ENCODE assay signal across 19 cellular contexts in the genomic region with DNA sequence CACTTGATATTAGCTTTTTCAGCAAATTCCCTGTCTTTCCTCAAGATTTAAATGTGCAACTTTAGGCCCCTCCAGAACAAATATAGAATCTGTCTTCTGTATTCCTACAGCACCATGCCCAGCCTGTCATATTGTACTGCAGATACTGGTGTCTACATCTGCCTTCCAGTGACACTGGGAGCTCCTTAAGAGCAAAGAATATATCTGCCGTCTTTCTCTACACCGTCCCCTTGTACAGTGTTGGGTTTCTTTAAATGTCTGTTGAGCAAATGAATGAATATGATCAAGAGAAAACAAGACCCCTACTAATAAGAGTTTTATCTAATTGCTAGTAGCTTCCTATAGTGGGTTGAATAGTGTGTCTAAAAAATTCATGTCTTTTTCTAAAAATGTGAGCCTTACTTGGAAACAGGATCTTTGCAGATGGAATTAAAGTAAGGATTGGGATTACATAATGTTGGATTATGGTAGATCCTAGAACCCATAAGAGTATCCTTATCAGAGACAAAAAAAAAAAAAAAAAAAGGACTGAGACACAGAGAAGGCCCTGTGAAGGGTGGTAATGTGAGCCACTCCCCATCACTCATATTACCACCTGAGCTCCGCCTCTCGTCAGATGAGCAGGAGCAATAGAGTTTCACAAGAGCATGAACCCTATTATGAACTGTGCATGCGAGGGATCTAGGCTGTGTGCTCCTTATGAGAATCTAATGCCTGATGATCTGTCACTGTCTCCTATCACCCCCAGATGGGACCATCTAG.
A peak's percentile ranks its signal among the peaks of the same experiment; 100 is the strongest.
DNase-seq lines count a peak whose midpoint lies in the region; ATAC-seq, FAIRE-seq and TF ChIP-seq lines count a peak whose summit lies in the region.
"Had no signal": no experiment of that assay in that cellular context is flagged by ENCODE, and none has a peak within 500 bp of the region (broad histone marks: within the 10 kb centered on the region; RNA-seq: fewer than 3 reads in every experiment).

No MANE protein-coding gene starts in this region.

- no peak for ATAC-seq in CD4-positive, CD25-positive, alpha-beta regulatory T cell (ENCODE audit: low read depth in 2 of 2)
- ATAC-seq in K562: peak; percentile 71
- no peak for ATAC-seq in activated CD8-positive, alpha-beta T cell treated with anti-CD3 and anti-CD28 coated beads, Interleukin-2, amount 10 ng/mL, durations not matched to agents 7 days and 5 days
- ATAC-seq: A549; CD8-positive, alpha-beta T cell; GM23338 had no signal

- in situ Hi-C loops in K562 (cut with MboI): no loop called here

- peaks cover 9 to 31% (median 25%) of the 10 kb centered on the region in 4 donors for H3K4me1 Mint-ChIP-seq in CD4-positive, CD25-positive, alpha-beta regulatory T cell
- no peaks in the 10 kb centered on the region for H3K4me1 Mint-ChIP-seq in activated CD8-positive, alpha-beta T cell treated with anti-CD3 and anti-CD28 coated beads, Interleukin-2, amount 10 ng/mL, durations not matched to agents 7 days and 5 days (ENCODE audit: low read depth)
- H3K4me1 Mint-ChIP-seq: GM23338 had no signal

- H3K27ac ChIP-seq in CD4-positive, CD25-positive, alpha-beta regulatory T cell (ENCODE audit: insufficient read depth, low read length, poor library complexity, severe bottlenecking): no peak overlapping the region
- no peak overlapping the region for H3K27ac ChIP-seq in HEK293 (ENCODE audit: extremely low read depth, low read depth, low read length)
- H3K27ac ChIP-seq in K562 (ENCODE audit: extremely low read depth, low read depth, low read length): no peak overlapping the region
- H3K27ac ChIP-seq: A549 had no signal

- no peaks in the 10 kb centered on the region for H3K27me3 ChIP-seq in CD4-positive, CD25-positive, alpha-beta regulatory T cell (ENCODE audit: control insufficient read depth, insufficient read depth, low read length)
- H3K27me3 ChIP-seq in K562 (ENCODE audit: control insufficient read depth in 2 of 2, insufficient read depth in 2 of 2, low read length in 2 of 2): no peaks in the 10 kb centered on the region

- H3K79me2 ChIP-seq in K562 (ENCODE audit: control insufficient read depth, insufficient read depth, low read length): peaks cover 85% of the 10 kb centered on the region

- peak overlapping the region in 2 of 3 donors; percentile 9 to 45 for H3K27ac Mint-ChIP-seq in CD4-positive, CD25-positive, alpha-beta regulatory T cell
- H3K27ac Mint-ChIP-seq in activated CD8-positive, alpha-beta T cell treated with anti-CD3 and anti-CD28 coated beads, Interleukin-2, amount 10 ng/mL, durations not matched to agents 7 days and 5 days: no peak overlapping the region
- H3K27ac Mint-ChIP-seq: CD8-positive, alpha-beta T cell; GM23338 had no signal

- CTCF ChIA-PET in HEK293 (lab: Yijun Ruan, JAX): interaction anchor here (0.6 to 1.1 kb wide), 2 partner anchors 57 to 605 kb away, joined by 3 to 4 read pairs; no protein-coding TSS in a partner anchor
- CTCF ChIA-PET in K562 (lab: Yijun Ruan, JAX; ENCODE audit: low intra/inter-chr PET ratio): no interaction called here
- CTCF ChIA-PET in activated CD8-positive, alpha-beta T cell treated with anti-CD3 and anti-CD28 coated beads, Interleukin-2, amount 10 ng/mL, durations not matched to agents 7 days and 5 days (lab: Charles Lee): no interaction called here

- TF ChIP-seq RAD21 in K562 (CRISPR knock-in tag; conservative IDR thresholded peaks at IDR 0.05 in 1 of 2, IDR thresholded peaks at IDR 0.05 in 1 of 2): no peak

- no peak overlapping the region for H3K4me3 ChIP-seq in CD4-positive, CD25-positive, alpha-beta regulatory T cell (ENCODE audit: low read depth, low read length)
- H3K4me3 ChIP-seq in HEK293 (ENCODE audit: low read depth, low read length): no peak overlapping the region
- H3K4me3 ChIP-seq in K562: no peak overlapping the region
- H3K4me3 ChIP-seq: A549, GM23338, HAP-1 had no signal

- no peak for TF ChIP-seq CTCF in HEK293 (tag by site-specific recombination; IDR thresholded peaks at IDR 0.05)
- TF ChIP-seq CTCF in K562 (IDR thresholded peaks at IDR 0.05 in 2 of 3, conservative IDR thresholded peaks at IDR 0.05 in 1 of 3; ENCODE audit: insufficient read depth in 2 of 3, low read depth in 1 of 3, low read length in 3 of 3): no peak

- no peak overlapping the region for H3K4me2 ChIP-seq in K562 (ENCODE audit: insufficient read depth, low read length)
- H3K4me2 ChIP-seq: A549, GM23338 had no signal

- WGBS in K562 (ENCODE audit: insufficient coverage, low coverage, missing lambda C conversion rate): 93% methylated on average over 5 of the region's 5 CpGs

- DNase-seq in NCI-H82 (lab: John Stamatoyannopoulos, UW) (peak; percentile 4), NCI-H82 treated with DMSO at 0.1 percent for 48 hours (lab: John Stamatoyannopoulos, UW; ENCODE audit: unreplicated experiment) (no peak), K562 (ENCODE audit: extremely low read depth in 1 of 4, low spot score in 3 of 4) (no peak)
- DNase-seq in CD4-positive, CD25-positive, alpha-beta regulatory T cell: no peak
- DNase-seq in activated CD8-positive, alpha-beta T cell treated with anti-CD3 and anti-CD28 coated beads, Interleukin-2, amount 10 ng/mL, durations not matched to agents 7 days and 5 days: no peak
- DNase-seq in stimulated activated naive CD4-positive, alpha-beta T cell treated with Interleukin-2 at 50 U/mL for 16 hours (lab: John Stamatoyannopoulos, UW): no peak
- DNase-seq: 8988T; ACHN; C1 segment of cervical spinal cord; Caco-2; CD8-positive, alpha-beta T cell; DMS153; DND-41 had no signal

- TF ChIP-seq POLR2A in K562 (conservative IDR thresholded peaks at IDR 0.05): no peak

- no peaks in the 10 kb centered on the region for H4K20me1 ChIP-seq in K562 (replicated peaks; ENCODE audit: control insufficient read depth, insufficient read depth, low read length)

- no TSS peak for BruUV-seq in K562 (replicated peaks; lab: Mats Ljungman, UMichigan)

- peaks cover 0 to 3% (median 3%) of the 10 kb centered on the region in 7 donors for H3K9me3 Mint-ChIP-seq in CD4-positive, CD25-positive, alpha-beta regulatory T cell
- H3K9me3 Mint-ChIP-seq in activated CD8-positive, alpha-beta T cell treated with anti-CD3 and anti-CD28 coated beads, Interleukin-2, amount 10 ng/mL, durations not matched to agents 7 days and 5 days (ENCODE audit: insufficient read depth): peaks cover 12% of the 10 kb centered on the region
- H3K9me3 Mint-ChIP-seq: CD8-positive, alpha-beta T cell had no signal

- H3K4me1 ChIP-seq in CD4-positive, CD25-positive, alpha-beta regulatory T cell (ENCODE audit: control insufficient read depth, insufficient read depth, low read length, poor library complexity, severe bottlenecking): no peaks in the 10 kb centered on the region
- no peaks in the 10 kb centered on the region for H3K4me1 ChIP-seq in HEK293 (ENCODE audit: control insufficient read depth, insufficient read depth, low read length)
- H3K4me1 ChIP-seq in K562 (replicated peaks in 1 of 2; ENCODE audit: control insufficient read depth in 2 of 2, insufficient read depth in 2 of 2, low read length in 2 of 2): no peaks in the 10 kb centered on the region
- H3K4me1 ChIP-seq: A549, Caco-2, HAP-1 had no signal

- H3K4me3 Mint-ChIP-seq in CD4-positive, CD25-positive, alpha-beta regulatory T cell: no peak overlapping the region
- no peak overlapping the region for H3K4me3 Mint-ChIP-seq in activated CD8-positive, alpha-beta T cell treated with anti-CD3 and anti-CD28 coated beads, Interleukin-2, amount 10 ng/mL, durations not matched to agents 7 days and 5 days
- H3K4me3 Mint-ChIP-seq: CD8-positive, alpha-beta T cell; GM23338 had no signal

- POLR2A ChIA-PET in HEK293 (lab: Yijun Ruan, JAX) (interaction anchor here (0.6 kb wide), 1 partner anchor 351 kb away, joined by 5 read pairs; no protein-coding TSS in a partner anchor), K562 (lab: Yijun Ruan, JAX) (interaction anchor here (0.6 to 1.3 kb wide), 4 partner anchors 9 to 19 kb away, joined by 3 to 5 read pairs (median 3); no protein-coding TSS in a partner anchor)
- POLR2A ChIA-PET in activated CD8-positive, alpha-beta T cell treated with anti-CD3 and anti-CD28 coated beads, Interleukin-2, amount 10 ng/mL, durations not matched to agents 7 days and 5 days (lab: Charles Lee): no interaction called here

- H3K9me3 ChIP-seq in CD4-positive, CD25-positive, alpha-beta regulatory T cell (ENCODE audit: control insufficient read depth in 2 of 2, low read length in 2 of 2): no peaks in the 10 kb centered on the region
- H3K9me3 ChIP-seq in HEK293 (ENCODE audit: control insufficient read depth, insufficient read depth, low read depth, low read length) (no peaks in the 10 kb centered on the region), K562 (replicated peaks; ENCODE audit: control insufficient read depth, insufficient read depth, low read depth, low read length) (no peaks in the 10 kb centered on the region)
- H3K9me3 ChIP-seq: A549, HAP-1 had no signal

- H3K9me1 ChIP-seq in K562 (ENCODE audit: control insufficient read depth, insufficient read depth, low read length): no peaks in the 10 kb centered on the region

- no peak overlapping the region for H2AFZ ChIP-seq in K562 (ENCODE audit: low read depth, low read length)
- H2AFZ ChIP-seq: GM23338 had no signal

- no peaks in the 10 kb centered on the region for H3K27me3 Mint-ChIP-seq in CD4-positive, CD25-positive, alpha-beta regulatory T cell
- H3K27me3 Mint-ChIP-seq in activated CD8-positive, alpha-beta T cell treated with anti-CD3 and anti-CD28 coated beads, Interleukin-2, amount 10 ng/mL, durations not matched to agents 7 days and 5 days (ENCODE audit: low read depth): no peaks in the 10 kb centered on the region

- intact Hi-C loops in K562 (cut with micrococcal nuclease): no loop called here

- no peak for TF ChIP-seq EP300 in K562 (IDR thresholded peaks at IDR 0.05; ENCODE audit: low read length)

- H3K36me3 ChIP-seq in CD4-positive, CD25-positive, alpha-beta regulatory T cell (ENCODE audit: control insufficient read depth, insufficient read depth, low read length): no peaks in the 10 kb centered on the region
- H3K36me3 ChIP-seq in HEK293 (ENCODE audit: control insufficient read depth in 2 of 2, insufficient read depth in 1 of 2, low read length in 2 of 2): no peaks in the 10 kb centered on the region
- peaks cover 9% of the 10 kb centered on the region for H3K36me3 ChIP-seq in K562 (ENCODE audit: control insufficient read depth, insufficient read depth, low read length)
- H3K36me3 ChIP-seq: HAP-1 had no signal

- H3K9ac ChIP-seq in K562 (ENCODE audit: insufficient read depth in 1 of 2, low read depth in 2 of 2, low read length in 2 of 2): no peak overlapping the region

- H3K36me3 Mint-ChIP-seq in CD4-positive, CD25-positive, alpha-beta regulatory T cell: peaks cover 19% of the 10 kb centered on the region
- H3K36me3 Mint-ChIP-seq in activated CD8-positive, alpha-beta T cell treated with anti-CD3 and anti-CD28 coated beads, Interleukin-2, amount 10 ng/mL, durations not matched to agents 7 days and 5 days (ENCODE audit: low read depth): peaks cover 14% of the 10 kb centered on the region

- no peak for FAIRE-seq in K562 (lab: Jason Lieb, UNC)
- FAIRE-seq: A549, GM12892, GM19239 had no signal

TF ChIP-seq in HEK293, 187 proteins besides CTCF, POLR2A, EP300 and RAD21 (continues in another document):
- TF ChIP-seq ZNF610 (tag by site-specific recombination; IDR thresholded peaks at IDR 0.05; ENCODE audit: borderline replicate concordance): peak; percentile 98; the same call in 1 of the 2 replicates

TF ChIP-seq in K562, 482 proteins besides CTCF, POLR2A, EP300 and RAD21 (continues in another document):
- TF ChIP-seq TRIM28 (IDR thresholded peaks at IDR 0.05): 0 out of 2 replicates have a peak, but pooled peaks have one; percentile 54
